In the genomic region with DNA sequence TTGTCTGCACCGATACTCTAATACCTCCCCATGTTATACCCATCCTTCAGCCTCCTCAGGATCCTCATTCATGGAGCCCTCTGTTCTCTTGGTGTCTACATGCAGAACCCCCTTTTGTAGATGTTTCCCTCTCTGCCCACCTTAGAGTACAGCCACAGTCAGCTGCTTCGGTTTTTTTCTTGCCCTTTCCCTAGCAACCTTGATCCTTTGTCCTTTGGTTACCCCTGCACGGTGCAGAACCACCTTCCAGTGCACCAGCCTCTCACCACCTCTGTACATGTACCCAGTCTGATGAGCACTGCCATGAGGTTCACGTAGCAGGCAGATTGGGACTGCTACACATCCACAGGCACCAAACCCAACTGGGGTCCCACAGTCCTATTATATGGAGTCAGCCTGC, we compare ENCODE assay signal across 37 cellular contexts. TPM values are rescaled to one million over a fixed set of nuclear protein-coding genes. Genes with fewer than 3 reads are reported as not detected.
"Had no signal": no experiment of that assay in that cellular context is flagged by ENCODE, and none has a peak within 500 bp of the region (broad histone marks: within the 10 kb centered on the region; RNA-seq: fewer than 3 reads in every experiment).

No MANE protein-coding gene starts in this region.

- H3K4me3 Mint-ChIP-seq: activated B cell treated with CpG ODN at 0.5 μM for 24 hours; activated CD4-positive, alpha-beta memory T cell treated with anti-CD3 and anti-CD28 coated beads for 36 hours; activated naive CD8-positive, alpha-beta T cell treated with anti-CD3 and anti-CD28 coated beads, Interleukin-2, amount 10 ng/mL, durations not matched to agents 7 days and 5 days; activated T-cell treated with anti-CD3 and anti-CD28 coated beads, Interleukin-2, amount 50 U/mL, for 72 hours; activated T-helper 17 cell treated with anti-CD3 and anti-CD28 coated beads, Interleukin-2, amount 50 U/mL, for 72 hours; T-cell had no signal

- ATAC-seq: activated T-cell treated with anti-CD3 and anti-CD28 coated beads, Interleukin-2, amount 50 U/mL, for 72 hours; activated T-helper 17 cell treated with anti-CD3 and anti-CD28 coated beads, Interleukin-2, amount 50 U/mL, for 72 hours; body of pancreas; PC-3; SK-N-SH treated with all-trans-retinoic acid at 6 μM for 48 hours; T-cell had no signal

- H3K27ac Mint-ChIP-seq: activated B cell treated with CpG ODN at 0.5 μM for 24 hours; activated CD4-positive, alpha-beta memory T cell treated with anti-CD3 and anti-CD28 coated beads for 36 hours; activated T-cell treated with anti-CD3 and anti-CD28 coated beads, Interleukin-2, amount 50 U/mL, for 72 hours; activated T-helper 17 cell treated with anti-CD3 and anti-CD28 coated beads, Interleukin-2, amount 50 U/mL, for 72 hours had no signal

- H3K27ac ChIP-seq: adrenal gland, body of pancreas, breast epithelium, Peyer's patch, VCaP had no signal

- H3K4me1 ChIP-seq: adrenal gland, body of pancreas, breast epithelium, Peyer's patch had no signal

- H3K4me3 ChIP-seq: adrenal gland, body of pancreas, breast epithelium, MG63, Peyer's patch had no signal

- H3K27me3 Mint-ChIP-seq: activated B cell treated with CpG ODN at 0.5 μM for 24 hours; activated CD4-positive, alpha-beta memory T cell treated with anti-CD3 and anti-CD28 coated beads for 36 hours; activated naive CD8-positive, alpha-beta T cell treated with anti-CD3 and anti-CD28 coated beads, Interleukin-2, amount 10 ng/mL, durations not matched to agents 7 days and 5 days; activated T-helper 17 cell treated with anti-CD3 and anti-CD28 coated beads, Interleukin-2, amount 50 U/mL, for 72 hours; T-cell had no signal

- H3K27me3 ChIP-seq: adrenal gland, body of pancreas, breast epithelium, MG63, Peyer's patch had no signal

- DNase-seq: activated B cell treated with CpG ODN at 0.5 μM for 24 hours; activated CD4-positive, alpha-beta memory T cell treated with anti-CD3 and anti-CD28 coated beads for 36 hours; activated CD4-positive, alpha-beta T cell treated with anti-CD3 and anti-CD28 coated beads for 4 hours; activated CD4-positive, alpha-beta T cell treated with anti-CD3 and anti-CD28 coated beads, Interleukin-2, amount 50 U/mL, for 1 hour; activated CD4-positive, CD25-positive, alpha-beta regulatory T cell treated with anti-CD3 and anti-CD28 coated beads, Interleukin-2, amount 50 U/mL, for 72 hours; activated effector memory CD4-positive, alpha-beta T cell treated with anti-CD3 and anti-CD28 coated beads, Interleukin-2, amount 50 U/mL, for 16 hours; activated naive CD4-positive, alpha-beta T cell; activated naive CD4-positive, alpha-beta T cell treated with anti-CD3 and anti-CD28 coated beads, Interleukin-2, amount 50 U/mL, for 16 hours; activated naive CD8-positive, alpha-beta T cell treated with anti-CD3 and anti-CD28 coated beads, Interleukin-2, amount 10 ng/mL, durations not matched to agents 7 days and 5 days; activated T-cell treated with anti-CD3 and anti-CD28 coated beads, Interleukin-2, amount 50 U/mL, for 1 hour; activated T-cell treated with anti-CD3 and anti-CD28 coated beads, Interleukin-2, amount 50 U/mL, for 72 hours; body of pancreas; Kasumi-1; KG1; MG63; NCI-H1048; NCI-H1105 treated with DMSO at 0.1 percent for 48 hours; NCI-H1436 treated with DMSO at 0.1 percent for 48 hours; NCI-H1694 treated with DMSO at 0.1 percent for 48 hours; NCI-H2029; NCI-H345; NCI-H524 treated with DMSO at 0.1 percent for 48 hours; PC-3; Peyer's patch; RPMI8226; SIG-M5; T-cell; T-helper 2 cell; T-helper 9 cell had no signal

- H3K9me3 Mint-ChIP-seq: activated B cell treated with CpG ODN at 0.5 μM for 24 hours; activated CD4-positive, alpha-beta memory T cell treated with anti-CD3 and anti-CD28 coated beads for 36 hours; activated naive CD8-positive, alpha-beta T cell treated with anti-CD3 and anti-CD28 coated beads, Interleukin-2, amount 10 ng/mL, durations not matched to agents 7 days and 5 days; activated T-cell treated with anti-CD3 and anti-CD28 coated beads, Interleukin-2, amount 50 U/mL, for 72 hours; activated T-helper 17 cell treated with anti-CD3 and anti-CD28 coated beads, Interleukin-2, amount 50 U/mL, for 72 hours; T-cell had no signal

- H3K36me3 ChIP-seq: adrenal gland, breast epithelium, MG63, Peyer's patch had no signal

- H3K9me3 ChIP-seq: adrenal gland, body of pancreas, breast epithelium, MG63, Peyer's patch had no signal

RNA-seq across cellular contexts. Expression of gene TMEM239, which starts 31.6 kb away (rescaled TPM):
- total RNA-seq: activated B cell treated with CpG ODN at 0.5 μM for 24 hours; activated CD4-positive, alpha-beta memory T cell treated with anti-CD3 and anti-CD28 coated beads for 36 hours; activated naive CD8-positive, alpha-beta T cell treated with anti-CD3 and anti-CD28 coated beads, Interleukin-2, amount 10 ng/mL, durations not matched to agents 7 days and 5 days; activated T-cell treated with anti-CD3 and anti-CD28 coated beads, Interleukin-2, amount 50 U/mL, for 72 hours; activated T-helper 17 cell treated with anti-CD3 and anti-CD28 coated beads, Interleukin-2, amount 50 U/mL, for 72 hours; adrenal gland; astrocyte; body of pancreas; NCI-H460; Peyer's patch; SK-MEL-5; T-cell had no signal

RNA-seq across cellular contexts. Expression of gene C20orf141, which starts 33.0 kb away (rescaled TPM):
- total RNA-seq: activated B cell treated with CpG ODN at 0.5 μM for 24 hours; activated CD4-positive, alpha-beta memory T cell treated with anti-CD3 and anti-CD28 coated beads for 36 hours; activated naive CD8-positive, alpha-beta T cell treated with anti-CD3 and anti-CD28 coated beads, Interleukin-2, amount 10 ng/mL, durations not matched to agents 7 days and 5 days; activated T-cell treated with anti-CD3 and anti-CD28 coated beads, Interleukin-2, amount 50 U/mL, for 72 hours; activated T-helper 17 cell treated with anti-CD3 and anti-CD28 coated beads, Interleukin-2, amount 50 U/mL, for 72 hours; adrenal gland; astrocyte; body of pancreas; breast epithelium; NCI-H460; PC-3; Peyer's patch; SK-MEL-5; T-cell had no signal
